In genomic region chr15:38084289-38084688, GRCh38 we compare ENCODE assay signal across 1 cellular context.
TF ChIP-seq lines count a peak whose summit lies in the region.

No MANE protein-coding gene starts in this region.

TF ChIP-seq in HepG2, 621 proteins besides CTCF, POLR2A, EP300 and RAD21 (continued from another document):
- TF ChIP-seq ZNF414 (CRISPR knock-in tag; IDR thresholded peaks at IDR 0.05) (no peak), MXI1 (IDR thresholded peaks at IDR 0.05; ENCODE audit: borderline replicate concordance, low read depth, low read length) (no peak), ZNF326 (CRISPR knock-in tag; IDR thresholded peaks at IDR 0.05; ENCODE audit: borderline replicate concordance) (no peak), TSC22D2 (CRISPR knock-in tag; IDR thresholded peaks at IDR 0.05; ENCODE audit: borderline replicate concordance) (no peak), HMGA1 (CRISPR knock-in tag; conservative IDR thresholded peaks at IDR 0.05) (no peak)
